In genomic region chr1:2230781-2231666, GRCh38 we compare ENCODE assay signal across 8 cellular contexts. TPM values are rescaled to one million over a fixed set of nuclear protein-coding genes. Genes with fewer than 3 reads are reported as not detected.
DNase-seq lines count a peak whose midpoint lies in the region; ATAC-seq and TF ChIP-seq lines count a peak whose summit lies in the region.

No MANE protein-coding gene starts in this region.

- H3K36me3 ChIP-seq in NT2/D1 (ENCODE audit: insufficient read depth, insufficient read length, low read length) (peaks cover 45% of the 10 kb centered on the region), hepatocyte (replicated peaks; ENCODE audit: insufficient read depth, low read depth) (no peaks in the 10 kb centered on the region), sigmoid colon (no peaks in the 10 kb centered on the region)

- WGBS in hepatocyte (ENCODE audit: low lambda C conversion rate, missing lambda C conversion rate): 26% methylated on average over 35 of the region's 35 CpGs
- 19 to 28% methylated on average over 35 of the region's 35 CpGs for WGBS in sigmoid colon, 2 donors

- H2AFZ ChIP-seq in hepatocyte: no peak overlapping the region

- H3K9me3 Mint-ChIP-seq in activated naive CD8-positive, alpha-beta T cell treated with anti-CD3 and anti-CD28 coated beads, Interleukin-2, amount 10 ng/mL, durations not matched to agents 7 days and 5 days: no peaks in the 10 kb centered on the region

- H3K79me2 ChIP-seq in hepatocyte: peaks cover 82% of the 10 kb centered on the region

- H3K27ac ChIP-seq in AG04450 (ENCODE audit: low read depth, low read length): peak overlapping the region; percentile 61
- H3K27ac ChIP-seq in hepatocyte: peak overlapping the region; percentile 87
- H3K27ac ChIP-seq in sigmoid colon: peak overlapping the region; percentile 87 to 92 (median 90)

- H3K9me3 ChIP-seq in AG04450 (ENCODE audit: control insufficient read depth, insufficient read depth, low read length) (peaks cover 6% of the 10 kb centered on the region; the same call in 1 of the 2 replicates), NT2/D1 (ENCODE audit: insufficient read depth, low read length) (no peaks in the 10 kb centered on the region), hepatocyte (ENCODE audit: low read depth) (no peaks in the 10 kb centered on the region), sigmoid colon (no peaks in the 10 kb centered on the region)

- peak overlapping the region; percentile 94 for H3K4me3 Mint-ChIP-seq in activated naive CD8-positive, alpha-beta T cell treated with anti-CD3 and anti-CD28 coated beads, Interleukin-2, amount 10 ng/mL, durations not matched to agents 7 days and 5 days

- DNase-seq in AG04450 (ENCODE audit: low read depth, low spot score): no peak
- no peak for DNase-seq in NT2/D1 (ENCODE audit: low read depth, low spot score)
- DNase-seq in activated naive CD8-positive, alpha-beta T cell treated with anti-CD3 and anti-CD28 coated beads, Interleukin-2, amount 10 ng/mL, durations not matched to agents 7 days and 5 days: peak; percentile 74
- no peak for DNase-seq in hepatocyte (ENCODE audit: low spot score)
- no peak for DNase-seq in sigmoid colon
- DNase-seq in DMS53 (lab: John Stamatoyannopoulos, UW): no peak
- DNase-seq in HEK293T (ENCODE audit: extremely low spot score): no peak
- DNase-seq in NCI-H2196 treated with DMSO at 0.1 percent for 48 hours (lab: John Stamatoyannopoulos, UW; ENCODE audit: unreplicated experiment): no peak

- H3K27me3 ChIP-seq in AG04450 (ENCODE audit: control insufficient read depth, insufficient read depth, low read length): no peaks in the 10 kb centered on the region
- H3K27me3 ChIP-seq in NT2/D1 (ENCODE audit: insufficient read depth, insufficient read length): peaks cover 8% of the 10 kb centered on the region
- no peaks in the 10 kb centered on the region for H3K27me3 ChIP-seq in hepatocyte
- H3K27me3 ChIP-seq in sigmoid colon: no peaks in the 10 kb centered on the region

- CTCF ChIA-PET in AG04450 (lab: Charles Lee): interaction anchor here (0.9 to 2.4 kb wide), 4 partner anchors 36 to 151 kb away, joined by 3 to 13 read pairs (median 11); partner anchors contain the start of gene FAAP20
- CTCF ChIA-PET in HEK293T (lab: Yijun Ruan, JAX): interaction anchor here (0.6 to 1.5 kb wide), 2 partner anchors 81 to 151 kb away, joined by 3 read pairs; no protein-coding TSS in a partner anchor

- H3K9me2 ChIP-seq in hepatocyte (replicated peaks; ENCODE audit: insufficient read depth): no peaks in the 10 kb centered on the region

- peak overlapping the region; percentile 74 for H3K9ac ChIP-seq in NT2/D1 (ENCODE audit: insufficient read length, low read depth)

- no peak for TF ChIP-seq POLR2A in sigmoid colon (IDR thresholded peaks at IDR 0.05)

- TF ChIP-seq CTCF in AG04450 (IDR thresholded peaks at IDR 0.05; ENCODE audit: low read depth, low read length): 0 out of 2 replicates have a peak, but pooled peaks have one; percentile 6
- no peak for TF ChIP-seq CTCF in hepatocyte (IDR thresholded peaks at IDR 0.05; ENCODE audit: poor library complexity)
- no peak for TF ChIP-seq CTCF in sigmoid colon (IDR thresholded peaks at IDR 0.05)

- H3K4me3 ChIP-seq in AG04450 (ENCODE audit: low read depth, low read length) (peak overlapping the region; percentile 87), NT2/D1 (ENCODE audit: insufficient read length, low read depth) (peak overlapping the region; percentile 64), hepatocyte (peak overlapping the region; percentile 71), sigmoid colon (peak overlapping the region; percentile 58 to 78 (median 62))

- POLR2A ChIA-PET in AG04450 (lab: Yijun Ruan, JAX) (interaction anchor here (1.0 to 1.4 kb wide), 5 partner anchors 10 to 160 kb away, joined by 3 to 7 read pairs (median 4); partner anchors contain the start of genes MORN1 and RER1), HEK293T (lab: Yijun Ruan, JAX) (interaction anchor here (1.0 to 1.8 kb wide), 6 partner anchors 22 to 160 kb away, joined by 3 to 5 read pairs (median 3); partner anchors contain the start of genes MORN1 and RER1)
- POLR2A ChIA-PET in activated naive CD8-positive, alpha-beta T cell treated with anti-CD3 and anti-CD28 coated beads, Interleukin-2, amount 10 ng/mL, durations not matched to agents 7 days and 5 days (lab: Charles Lee): interaction anchor here (0.6 to 4.4 kb wide), 12 partner anchors 10 to 355 kb away, joined by 3 to 34 read pairs (median 5); partner anchors contain the start of genes FAAP20 and PRXL2B

- H3K4me1 ChIP-seq in NT2/D1 (ENCODE audit: insufficient read depth, insufficient read length) (peaks cover 29% of the 10 kb centered on the region), hepatocyte (ENCODE audit: insufficient read depth) (peaks cover 69% of the 10 kb centered on the region), sigmoid colon (peaks cover 0 to 77% (median 73%) of the 10 kb centered on the region in 4 donors)

- intact Hi-C loops in sigmoid colon (cut with DNase I): loop anchor here (2.0 kb wide), 2 partner anchors 40 to 84 kb away; no protein-coding TSS in a partner anchor

- ATAC-seq in activated naive CD8-positive, alpha-beta T cell treated with anti-CD3 and anti-CD28 coated beads, Interleukin-2, amount 10 ng/mL, durations not matched to agents 7 days and 5 days (ENCODE audit: low read depth): no peak

- peak overlapping the region; percentile 100 for H3K4me2 ChIP-seq in hepatocyte

- TF ChIP-seq EP300 in sigmoid colon (IDR thresholded peaks at IDR 0.05): no peak

- peaks cover 44% of the 10 kb centered on the region for H3K4me1 Mint-ChIP-seq in activated naive CD8-positive, alpha-beta T cell treated with anti-CD3 and anti-CD28 coated beads, Interleukin-2, amount 10 ng/mL, durations not matched to agents 7 days and 5 days

- peaks cover 74% of the 10 kb centered on the region for H4K20me1 ChIP-seq in hepatocyte (ENCODE audit: insufficient read depth, poor library complexity, severe bottlenecking)

- H3K27ac Mint-ChIP-seq in activated naive CD8-positive, alpha-beta T cell treated with anti-CD3 and anti-CD28 coated beads, Interleukin-2, amount 10 ng/mL, durations not matched to agents 7 days and 5 days: peak overlapping the region; percentile 95

- peaks cover 7% of the 10 kb centered on the region for H3K36me3 Mint-ChIP-seq in activated naive CD8-positive, alpha-beta T cell treated with anti-CD3 and anti-CD28 coated beads, Interleukin-2, amount 10 ng/mL, durations not matched to agents 7 days and 5 days

- peaks cover 3% of the 10 kb centered on the region for H3K27me3 Mint-ChIP-seq in activated naive CD8-positive, alpha-beta T cell treated with anti-CD3 and anti-CD28 coated beads, Interleukin-2, amount 10 ng/mL, durations not matched to agents 7 days and 5 days

TF ChIP-seq in HEK293T, 16 proteins besides CTCF, POLR2A, EP300 and RAD21:
- TF ChIP-seq SUZ12 (IDR thresholded peaks at IDR 0.05) (no peak), CTBP1 (IDR thresholded peaks at IDR 0.05; ENCODE audit: borderline replicate concordance) (no peak), ELF4 (IDR thresholded peaks at IDR 0.05) (no peak), FOXK2 (IDR thresholded peaks at IDR 0.05) (no peak), SP1 (IDR thresholded peaks at IDR 0.05) (no peak), TARDBP (IDR thresholded peaks at IDR 0.05) (no peak), L3MBTL2 (conservative IDR thresholded peaks at IDR 0.05) (no peak), LEF1 (IDR thresholded peaks at IDR 0.05; ENCODE audit: borderline replicate concordance) (no peak), HDGF (IDR thresholded peaks at IDR 0.05; ENCODE audit: borderline replicate concordance) (no peak), BHLHE40 (IDR thresholded peaks at IDR 0.05; ENCODE audit: borderline replicate concordance) (no peak), FOXA1 (IDR thresholded peaks at IDR 0.05) (no peak), ZNF384 (IDR thresholded peaks at IDR 0.05) (no peak), NFRKB (IDR thresholded peaks at IDR 0.05) (no peak), ARNT (IDR thresholded peaks at IDR 0.05) (no peak), FOXM1 (IDR thresholded peaks at IDR 0.05; ENCODE audit: borderline replicate concordance) (no peak)
- TF ChIP-seq, protein P1, sequence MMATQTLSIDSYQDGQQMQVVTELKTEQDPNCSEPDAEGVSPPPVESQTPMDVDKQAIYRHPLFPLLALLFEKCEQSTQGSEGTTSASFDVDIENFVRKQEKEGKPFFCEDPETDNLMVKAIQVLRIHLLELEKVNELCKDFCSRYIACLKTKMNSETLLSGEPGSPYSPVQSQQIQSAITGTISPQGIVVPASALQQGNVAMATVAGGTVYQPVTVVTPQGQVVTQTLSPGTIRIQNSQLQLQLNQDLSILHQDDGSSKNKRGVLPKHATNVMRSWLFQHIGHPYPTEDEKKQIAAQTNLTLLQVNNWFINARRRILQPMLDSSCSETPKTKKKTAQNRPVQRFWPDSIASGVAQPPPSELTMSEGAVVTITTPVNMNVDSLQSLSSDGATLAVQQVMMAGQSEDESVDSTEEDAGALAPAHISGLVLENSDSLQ (IDR thresholded peaks at IDR 0.05): no peak

RNA-seq across cellular contexts. Expression of gene SKI, which starts 2.9 kb away (rescaled TPM):
- 6.7 and 9.0 TPM in 2 replicates for polyA plus RNA-seq in AG04450 (2011; rRNA removed)
- polyA minus RNA-seq in AG04450 (2011; rRNA and poly(A)+ RNA removed): 6.7 and 9.0 TPM in 2 replicates
- 10 to 100 TPM; 59.3 to 71.6 TPM for total RNA-seq in activated naive CD8-positive, alpha-beta T cell treated with anti-CD3 and anti-CD28 coated beads, Interleukin-2, amount 10 ng/mL, durations not matched to agents 7 days and 5 days
- 17.1 and 21.9 TPM in 2 replicates for total RNA-seq in hepatocyte
- 5.1 and 6.9 TPM in 2 replicates for polyA plus RNA-seq in hepatocyte
- total RNA-seq in sigmoid colon: 10 to 100 TPM; 18.9 to 50.4 (median 26.9) TPM
- 10 to 100 TPM in 1 of 3 donors, 1 to 10 TPM in 2; 5.8 to 20.0 (median 6.6) TPM for polyA plus RNA-seq in sigmoid colon

RNA-seq across cellular contexts. Expression of gene FAAP20, which starts 36.5 kb away (rescaled TPM):
- polyA plus RNA-seq in AG04450 (2011; rRNA removed) (9.7 and 12.6 TPM in 2 replicates), hepatocyte (117 and 135 TPM in 2 replicates), sigmoid colon (10 to 100 TPM; 28.4 to 58.0 (median 56.5) TPM)
- 4.9 and 5.7 TPM in 2 replicates for polyA minus RNA-seq in AG04450 (2011; rRNA and poly(A)+ RNA removed)
- total RNA-seq in activated naive CD8-positive, alpha-beta T cell treated with anti-CD3 and anti-CD28 coated beads, Interleukin-2, amount 10 ng/mL, durations not matched to agents 7 days and 5 days: 10 to 100 TPM; 59.0 to 61.0 TPM
- total RNA-seq in hepatocyte (24.9 and 36.6 TPM in 2 replicates), sigmoid colon (10 to 100 TPM; 33.8 to 49.5 (median 39.6) TPM)
